18 cellular contexts compared by ENCODE assay signal in the genomic region with DNA sequence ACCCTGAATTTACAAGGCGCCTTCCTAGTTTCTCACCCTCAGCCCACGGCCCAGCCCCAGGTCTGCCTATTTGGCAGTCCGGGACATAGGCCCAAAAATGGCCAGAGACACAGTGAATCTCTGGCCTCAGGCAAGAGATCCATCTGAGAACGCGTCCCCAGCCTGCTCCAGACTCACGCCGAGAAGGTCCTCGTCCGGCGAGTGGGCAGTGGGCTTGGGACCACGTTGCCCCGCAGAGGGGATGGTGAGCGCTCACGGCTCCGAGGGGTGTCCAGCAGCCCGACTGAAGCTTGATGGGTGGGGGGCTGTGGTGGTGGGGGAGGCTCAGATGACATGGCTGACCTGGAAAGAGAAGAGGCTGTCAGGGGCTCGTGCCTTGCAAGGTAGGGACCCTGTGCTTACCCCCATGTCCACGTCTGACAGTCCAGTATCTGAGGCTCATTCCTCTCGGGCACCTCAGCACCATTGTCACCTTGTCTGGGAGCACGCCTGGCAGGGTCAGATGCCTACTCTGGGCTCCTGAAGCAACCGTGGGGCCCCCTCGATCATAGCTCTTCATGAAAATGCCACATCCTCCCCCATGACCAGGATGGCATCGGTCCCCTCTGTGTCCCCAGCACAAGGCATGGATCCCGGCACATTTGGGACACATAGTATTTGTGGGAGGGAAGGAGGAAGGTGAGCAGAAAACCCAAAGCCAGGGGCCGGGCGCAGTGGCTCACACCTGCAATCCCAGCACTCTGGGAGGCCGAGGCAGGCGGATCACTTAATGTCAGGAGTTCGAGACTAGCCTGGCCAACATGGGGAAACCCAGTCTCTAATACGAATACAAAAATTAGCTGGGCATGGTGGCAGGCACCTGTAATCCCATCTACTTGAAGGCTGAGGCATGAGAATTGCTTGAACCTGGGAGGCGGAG. TPM values are rescaled to one million over a fixed set of nuclear protein-coding genes. Genes with fewer than 3 reads are reported as not detected.
DNase-seq lines count a peak whose midpoint lies in the region; ATAC-seq and TF ChIP-seq lines count a peak whose summit lies in the region.
"Had no signal": no experiment of that assay in that cellular context is flagged by ENCODE, and none has a peak within 500 bp of the region (broad histone marks: within the 10 kb centered on the region; RNA-seq: fewer than 3 reads in every experiment).

No MANE protein-coding gene starts in this region.

- POLR2A ChIA-PET in activated naive CD8-positive, alpha-beta T cell treated with anti-CD3 and anti-CD28 coated beads, Interleukin-2, amount 10 ng/mL, durations not matched to agents 7 days and 5 days (lab: Charles Lee), result interaction anchor here (2.4 kb wide), 1 partner anchor 9 kb away, joined by 10 read pairs; the partner anchor contains the start of gene CARHSP1

- peak; percentile 12 for DNase-seq in activated CD8-positive, alpha-beta memory T cell treated with anti-CD3 and anti-CD28 coated beads, Interleukin-2, amount 50 U/mL, for 4 hours
- no peak for DNase-seq in activated CD8-positive, alpha-beta memory T cell treated with anti-CD3 and anti-CD28 coated beads, Interleukin-2, amount 50 U/mL, for 48 hours
- DNase-seq in activated naive CD8-positive, alpha-beta T cell treated with anti-CD3 and anti-CD28 coated beads, Interleukin-2, amount 10 ng/mL, durations not matched to agents 7 days and 5 days, result peak; percentile 16
- DNase-seq in stimulated activated naive B cell treated with anti-CD40 and anti-IgM and Interleukin-4, amounts not matched to agents 10 μg/mL and 1 μg/mL and 100 μg/mL, for 72 hours, result no peak
- DNase-seq in immature natural killer cell, result no peak
- DNase-seq: anterior cingulate cortex; effector memory CD4-positive, alpha-beta T cell had no signal

- H3K27me3 ChIP-seq in liver (ENCODE audit: control insufficient read depth in 4 of 4, insufficient read depth in 4 of 4, low read length in 3 of 4), result no peaks in the 10 kb centered on the region
- H3K27me3 ChIP-seq: SJSA1, suprapubic skin had no signal

- no peak for TF ChIP-seq POLR2A in GM18505 (IDR thresholded peaks at IDR 0.05; ENCODE audit: borderline replicate concordance, extremely low read depth, insufficient read depth, insufficient read length)

- peak overlapping the region; percentile 85 to 93 for H3K27ac ChIP-seq in liver (ENCODE audit: low read depth in 1 of 2, low read length in 2 of 2)
- H3K27ac ChIP-seq: SJSA1, suprapubic skin had no signal

- peaks cover 10 to 31% (median 11%) of the 10 kb centered on the region in 4 donors for H3K36me3 ChIP-seq in liver (ENCODE audit: control insufficient read depth in 4 of 4, insufficient read depth in 3 of 4, low read depth in 1 of 4, low read length in 3 of 4)

- H3K27ac Mint-ChIP-seq in activated naive CD8-positive, alpha-beta T cell treated with anti-CD3 and anti-CD28 coated beads, Interleukin-2, amount 10 ng/mL, durations not matched to agents 7 days and 5 days, result peak overlapping the region; percentile 34
- peak overlapping the region; percentile 69 for H3K27ac Mint-ChIP-seq in stimulated activated naive B cell treated with anti-CD40 and anti-IgM and Interleukin-4, amounts not matched to agents 10 μg/mL and 1 μg/mL and 100 μg/mL, for 72 hours
- H3K27ac Mint-ChIP-seq in immature natural killer cell, result peak overlapping the region in 1 of 6 donors; percentile 55

- H3K9ac ChIP-seq in liver (ENCODE audit: low read depth in 1 of 2, low read length in 2 of 2), result no peak overlapping the region

- 93% methylated on average over 31 of the region's 31 CpGs for WGBS in liver

- H3K9me3 Mint-ChIP-seq in activated naive CD8-positive, alpha-beta T cell treated with anti-CD3 and anti-CD28 coated beads, Interleukin-2, amount 10 ng/mL, durations not matched to agents 7 days and 5 days, result no peaks in the 10 kb centered on the region
- no peaks in the 10 kb centered on the region for H3K9me3 Mint-ChIP-seq in stimulated activated naive B cell treated with anti-CD40 and anti-IgM and Interleukin-4, amounts not matched to agents 10 μg/mL and 1 μg/mL and 100 μg/mL, for 72 hours
- no peaks in the 10 kb centered on the region for H3K9me3 Mint-ChIP-seq in immature natural killer cell

- peaks cover 41% of the 10 kb centered on the region for H3K4me1 Mint-ChIP-seq in activated naive CD8-positive, alpha-beta T cell treated with anti-CD3 and anti-CD28 coated beads, Interleukin-2, amount 10 ng/mL, durations not matched to agents 7 days and 5 days
- H3K4me1 Mint-ChIP-seq in stimulated activated naive B cell treated with anti-CD40 and anti-IgM and Interleukin-4, amounts not matched to agents 10 μg/mL and 1 μg/mL and 100 μg/mL, for 72 hours, result peaks cover 42 to 65% of the 10 kb centered on the region in 2 donors
- peaks cover 16 to 33% of the 10 kb centered on the region in 2 donors for H3K4me1 Mint-ChIP-seq in immature natural killer cell

- no peak overlapping the region for H3K4me3 Mint-ChIP-seq in activated naive CD8-positive, alpha-beta T cell treated with anti-CD3 and anti-CD28 coated beads, Interleukin-2, amount 10 ng/mL, durations not matched to agents 7 days and 5 days
- peak overlapping the region; percentile 16 to 18 for H3K4me3 Mint-ChIP-seq in stimulated activated naive B cell treated with anti-CD40 and anti-IgM and Interleukin-4, amounts not matched to agents 10 μg/mL and 1 μg/mL and 100 μg/mL, for 72 hours
- no peak overlapping the region for H3K4me3 Mint-ChIP-seq in immature natural killer cell

- no peak for TF ChIP-seq RAD21 in liver (IDR thresholded peaks at IDR 0.05)

- H3K4me3 ChIP-seq in liver (ENCODE audit: low read depth in 1 of 3, low read length in 3 of 3), result no peak overlapping the region
- H3K4me3 ChIP-seq: A549, SJSA1, skin epidermis, suprapubic skin had no signal

- ATAC-seq in activated naive CD8-positive, alpha-beta T cell treated with anti-CD3 and anti-CD28 coated beads, Interleukin-2, amount 10 ng/mL, durations not matched to agents 7 days and 5 days (ENCODE audit: low read depth), result no peak
- no peak for ATAC-seq in stimulated activated naive B cell treated with anti-CD40 and anti-IgM and Interleukin-4, amounts not matched to agents 10 μg/mL and 1 μg/mL and 100 μg/mL, for 72 hours (replicated peaks)
- no peak for ATAC-seq in GM18505 (IDR thresholded peaks at IDR 0.05; ENCODE audit: unreplicated experiment)
- no peak for ATAC-seq in HG02970 (IDR thresholded peaks at IDR 0.05; ENCODE audit: low FRiP score, unreplicated experiment)
- ATAC-seq: A549, HCT116 had no signal

- H3K36me3 Mint-ChIP-seq in activated naive CD8-positive, alpha-beta T cell treated with anti-CD3 and anti-CD28 coated beads, Interleukin-2, amount 10 ng/mL, durations not matched to agents 7 days and 5 days, result peaks cover 27% of the 10 kb centered on the region
- H3K36me3 Mint-ChIP-seq in stimulated activated naive B cell treated with anti-CD40 and anti-IgM and Interleukin-4, amounts not matched to agents 10 μg/mL and 1 μg/mL and 100 μg/mL, for 72 hours, result peaks cover 47 to 59% of the 10 kb centered on the region in 2 donors
- peaks cover 0 to 16% (median 4%) of the 10 kb centered on the region in 3 donors for H3K36me3 Mint-ChIP-seq in immature natural killer cell

- no peaks in the 10 kb centered on the region for H3K27me3 Mint-ChIP-seq in activated naive CD8-positive, alpha-beta T cell treated with anti-CD3 and anti-CD28 coated beads, Interleukin-2, amount 10 ng/mL, durations not matched to agents 7 days and 5 days
- no peaks in the 10 kb centered on the region for H3K27me3 Mint-ChIP-seq in stimulated activated naive B cell treated with anti-CD40 and anti-IgM and Interleukin-4, amounts not matched to agents 10 μg/mL and 1 μg/mL and 100 μg/mL, for 72 hours
- peaks cover 0 to 2% (median 0%) of the 10 kb centered on the region in 3 donors for H3K27me3 Mint-ChIP-seq in immature natural killer cell (ENCODE audit: low read depth in 3 of 3)

- H3K9me3 ChIP-seq in liver (ENCODE audit: control insufficient read depth in 4 of 4, low read length in 3 of 4), result no peaks in the 10 kb centered on the region
- H3K9me3 ChIP-seq: A549, SJSA1, suprapubic skin had no signal

- no peak for TF ChIP-seq CTCF in liver (IDR thresholded peaks at IDR 0.05; ENCODE audit: low read depth, low read length, missing input control)

- H3K4me1 ChIP-seq in liver (ENCODE audit: control insufficient read depth in 4 of 4, insufficient read depth in 4 of 4, low read length in 3 of 4), result peaks cover 10 to 53% (median 36%) of the 10 kb centered on the region in 4 donors

TF ChIP-seq in liver, 16 proteins besides CTCF, POLR2A, EP300 and RAD21 (continues in another document):
- TF ChIP-seq REST (IDR thresholded peaks at IDR 0.05) (no peak), GABPA (IDR thresholded peaks at IDR 0.05 in 1 of 2, conservative IDR thresholded peaks at IDR 0.05 in 1 of 2) (no peak)

RNA-seq across cellular contexts. Expression of gene CARHSP1, which starts 9.6 kb away (rescaled TPM):
- total RNA-seq in activated naive CD8-positive, alpha-beta T cell treated with anti-CD3 and anti-CD28 coated beads, Interleukin-2, amount 10 ng/mL, durations not matched to agents 7 days and 5 days, result 100 to 1,000 TPM; 157 to 173 TPM
- 100 to 1,000 TPM in 1 of 2 donors, 10 to 100 TPM in 1; 81.2 to 162 TPM for total RNA-seq in liver
- polyA plus RNA-seq in liver (100 to 1,000 TPM in 1 of 2 donors, 10 to 100 TPM in 1; 96.9 to 141 TPM), immature natural killer cell (10 to 100 TPM; 83.0 to 96.8 (median 92.9) TPM)

RNA-seq across cellular contexts. Expression of gene LITAFD, which starts 22.9 kb away (rescaled TPM):
- total RNA-seq in activated naive CD8-positive, alpha-beta T cell treated with anti-CD3 and anti-CD28 coated beads, Interleukin-2, amount 10 ng/mL, durations not matched to agents 7 days and 5 days, result not detected
- not detected for total RNA-seq in liver
- polyA plus RNA-seq in liver (not detected), immature natural killer cell (not detected)
- total RNA-seq: HT-29, kidney epithelial cell, SJSA1, suprapubic skin had no signal
- polyA plus RNA-seq: A549, neural cell had no signal

Comparison
In these comparisons a context has a peak if more than half of its experiments do, and no peak if none do; other contexts are left out.
1. DNase-seq: peak in activated CD8-positive, alpha-beta memory T cell treated with anti-CD3 and anti-CD28 coated beads, Interleukin-2, amount 50 U/mL, for 4 hours (single experiment) and activated naive CD8-positive, alpha-beta T cell treated with anti-CD3 and anti-CD28 coated beads, Interleukin-2, amount 10 ng/mL, durations not matched to agents 7 days and 5 days (single experiment); none in activated CD8-positive, alpha-beta memory T cell treated with anti-CD3 and anti-CD28 coated beads, Interleukin-2, amount 50 U/mL, for 48 hours (single experiment), stimulated activated naive B cell treated with anti-CD40 and anti-IgM and Interleukin-4, amounts not matched to agents 10 μg/mL and 1 μg/mL and 100 μg/mL, for 72 hours (single experiment) and immature natural killer cell (0 of 3).
2. H3K4me3 Mint-ChIP-seq: peak in stimulated activated naive B cell treated with anti-CD40 and anti-IgM and Interleukin-4, amounts not matched to agents 10 μg/mL and 1 μg/mL and 100 μg/mL, for 72 hours (2 of 2); none in activated naive CD8-positive, alpha-beta T cell treated with anti-CD3 and anti-CD28 coated beads, Interleukin-2, amount 10 ng/mL, durations not matched to agents 7 days and 5 days (single experiment) and immature natural killer cell (0 of 5).